8 cellular contexts compared by ENCODE assay signal in genomic region chr17:6666077-6666521, GRCh38. TPM values are rescaled to one million over a fixed set of nuclear protein-coding genes. Genes with fewer than 3 reads are reported as not detected.
DNase-seq lines count a peak whose midpoint lies in the region; ATAC-seq lines count a peak whose summit lies in the region.

No MANE protein-coding gene starts in this region.

- intact Hi-C loops in left cardiac atrium (cut with DNase I) (loop anchor here in 1 of 2 donors (2.0 kb wide), 1 partner anchor 177 kb away; no protein-coding TSS in a partner anchor), posterior cingulate gyrus (cut with DNase I) (loop anchor here (2.0 to 10.0 kb wide), 2 partner anchors 169 to 339 kb away; partner anchors contain the start of gene TEKT1)

- no peak overlapping the region for H3K4me3 ChIP-seq in Jurkat, Clone E6-1 (ENCODE audit: low read length)

- ATAC-seq in left cardiac atrium (peak; percentile 88 to 94), GM18858 (IDR thresholded peaks at IDR 0.05; ENCODE audit: unreplicated experiment) (no peak), GM19397 (IDR thresholded peaks at IDR 0.05; ENCODE audit: unreplicated experiment) (no peak)

- DNase-seq in ELF-1 (ENCODE audit: low read depth, low spot score) (peak; percentile 85), RPMI8226 (peak; percentile 59), anterior cingulate cortex (lab: John Stamatoyannopoulos, UW) (peak in 52 of 58 donors; percentile 6 to 86 (median 52)), left cardiac atrium (peak; percentile 67), posterior cingulate gyrus (peak; percentile 59 to 96 (median 77))
- peak; percentile 14 for DNase-seq in Jurkat, Clone E6-1 (ENCODE audit: low read depth, low spot score)

RNA-seq across cellular contexts. Expression of gene C17orf100, which starts 14.5 kb away (rescaled TPM):
- 4.3 TPM for polyA plus RNA-seq in Jurkat, Clone E6-1 (2012; ENCODE audit: insufficient read depth, insufficient read length)
- total RNA-seq in left cardiac atrium, result under 1 TPM; 0.59 to 0.63 TPM

RNA-seq across cellular contexts. Expression of gene MED31, which starts 14.7 kb away (rescaled TPM):
- 52.7 TPM for polyA plus RNA-seq in Jurkat, Clone E6-1 (2012; ENCODE audit: insufficient read depth, insufficient read length)
- total RNA-seq in left cardiac atrium, result 10 to 100 TPM; 14.7 to 15.6 TPM

RNA-seq across cellular contexts. Expression of gene TXNDC17, which starts 25.2 kb away (rescaled TPM):
- polyA plus RNA-seq in Jurkat, Clone E6-1 (2012; ENCODE audit: insufficient read depth, insufficient read length), result 268 TPM
- 10 to 100 TPM; 50.5 to 58.2 TPM for total RNA-seq in left cardiac atrium

RNA-seq across cellular contexts. Expression of gene KIAA0753, which starts 25.6 kb away (rescaled TPM):
- 10.6 TPM for polyA plus RNA-seq in Jurkat, Clone E6-1 (2012; ENCODE audit: insufficient read depth, insufficient read length)
- 1 to 10 TPM; 4.7 to 6.3 TPM for total RNA-seq in left cardiac atrium

RNA-seq across cellular contexts. Expression of gene SLC13A5, which starts 47.1 kb away (rescaled TPM):
- polyA plus RNA-seq in Jurkat, Clone E6-1 (2012; ENCODE audit: insufficient read depth, insufficient read length), result not detected
- total RNA-seq in left cardiac atrium, result under 1 TPM in 1 of 2 donors, not detected in 1; 0.21 TPM

Comparison
In these comparisons a context has a peak if more than half of its experiments do, and no peak if none do; other contexts are left out.
1. DNase-seq: peak in every context shown above with its lines; median percentile 85 in ELF-1; 77 in posterior cingulate gyrus; 67 in left cardiac atrium; 59 in RPMI8226; 52 in anterior cingulate cortex; 14 in Jurkat, Clone E6-1.
2. ATAC-seq: peak in left cardiac atrium (2 of 2); none in GM18858 (single experiment) and GM19397 (single experiment).